ENCODE assay signal across 12 cellular contexts in the genomic region with DNA sequence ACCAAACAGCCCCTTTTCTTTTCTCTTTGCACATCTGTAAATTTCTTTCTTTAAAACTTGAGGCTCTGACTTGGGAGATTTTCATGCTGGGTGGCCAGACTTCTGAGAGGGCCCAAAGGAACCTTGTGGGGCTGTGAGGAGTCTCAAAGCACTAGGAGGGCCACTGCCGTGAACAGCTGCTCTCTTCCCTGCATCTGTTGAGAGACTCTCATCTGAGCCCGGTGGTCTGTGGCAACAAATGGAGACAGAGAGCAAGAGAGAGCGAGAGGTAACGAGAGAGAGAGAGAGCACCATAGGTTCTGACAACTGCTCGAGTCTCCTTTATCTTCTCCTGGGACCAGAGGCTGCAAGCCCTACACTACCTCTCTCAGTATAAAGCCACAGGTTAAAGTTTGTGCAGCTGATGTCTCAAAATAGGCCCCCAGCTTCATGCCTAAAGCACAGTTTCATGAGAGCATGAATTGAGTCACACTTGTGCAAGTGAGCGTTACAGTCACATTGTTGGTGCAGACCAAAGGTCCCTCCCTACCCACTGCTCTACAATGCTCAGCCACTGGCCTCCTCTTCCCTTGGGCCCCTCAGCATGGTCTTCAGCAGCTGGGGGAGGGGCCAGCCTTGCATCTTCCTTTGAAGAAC.
A peak's percentile ranks its signal among the peaks of the same experiment; 100 is the strongest.
DNase-seq lines count a peak whose midpoint lies in the region; ATAC-seq and TF ChIP-seq lines count a peak whose summit lies in the region.
"Had no signal": no experiment of that assay in that cellular context is flagged by ENCODE, and none has a peak within 500 bp of the region (broad histone marks: within the 10 kb centered on the region; RNA-seq: fewer than 3 reads in every experiment).

No MANE protein-coding gene starts in this region.

- H3K27ac ChIP-seq in esophagus muscularis mucosa (replicated peaks in 1 of 4) (no peak overlapping the region), smooth muscle cell (ENCODE audit: low read depth) (peak overlapping the region; percentile 73), WERI-Rb-1 (no peak overlapping the region)

- H3F3A ChIP-seq in smooth muscle cell (ENCODE audit: low read depth): peaks cover 8% of the 10 kb centered on the region

- WGBS in esophagus muscularis mucosa: 99% methylated on average over 6 of the region's 6 CpGs
- WGBS in smooth muscle cell (ENCODE audit: low lambda C conversion rate): 72% methylated on average over 6 of the region's 6 CpGs

- H4K20me1 ChIP-seq in smooth muscle cell (ENCODE audit: low read depth): no peaks in the 10 kb centered on the region

- intact Hi-C loops in esophagus muscularis mucosa (cut with DNase I): loop anchor here (2.0 to 10.0 kb wide), 2 partner anchors 389 to 1295 kb away; no protein-coding TSS in a partner anchor

- ATAC-seq in GM19463 (IDR thresholded peaks at IDR 0.05; ENCODE audit: unreplicated experiment) (peak; percentile 63), HG03066 (IDR thresholded peaks at IDR 0.05; ENCODE audit: low read depth, unreplicated experiment) (peak; percentile 52), GM21390 (IDR thresholded peaks at IDR 0.05; ENCODE audit: unreplicated experiment) (no peak)
- ATAC-seq: naive thymus-derived CD8-positive, alpha-beta T cell had no signal

- DNase-seq in esophagus muscularis mucosa (ENCODE audit: extremely low spot score) (peak; percentile 86), smooth muscle cell (lab: John Stamatoyannopoulos, UW; ENCODE audit: unreplicated experiment) (no peak), WERI-Rb-1 (no peak)
- DNase-seq in activated CD4-positive, CD25-positive, alpha-beta regulatory T cell (lab: John Stamatoyannopoulos, UW): no peak
- DNase-seq: activated CD8-positive, alpha-beta memory T cell treated with anti-CD3 and anti-CD28 coated beads, Interleukin-2, amount 50 U/mL, for 4 hours; CD4-positive, CD25-positive, alpha-beta regulatory T cell; naive thymus-derived CD8-positive, alpha-beta T cell; NCI-H2081 treated with DMSO at 0.1 percent for 48 hours had no signal

- H3K9me3 ChIP-seq in esophagus muscularis mucosa (no peaks in the 10 kb centered on the region), smooth muscle cell (replicated peaks; ENCODE audit: low read depth) (no peaks in the 10 kb centered on the region), WERI-Rb-1 (ENCODE audit: severe bottlenecking) (no peaks in the 10 kb centered on the region)

- no peaks in the 10 kb centered on the region for H3K79me2 ChIP-seq in smooth muscle cell (ENCODE audit: low read depth)

- no peak for TF ChIP-seq POLR2A in esophagus muscularis mucosa (IDR thresholded peaks at IDR 0.05; ENCODE audit: low read depth)

- peak overlapping the region; percentile 7 for H3K9ac ChIP-seq in smooth muscle cell (ENCODE audit: low read depth)

- TF ChIP-seq EP300 in esophagus muscularis mucosa (IDR thresholded peaks at IDR 0.05): no peak

- peak overlapping the region; percentile 87 for H3K4me2 ChIP-seq in smooth muscle cell

- peak overlapping the region; percentile 72 for H2AFZ ChIP-seq in smooth muscle cell (ENCODE audit: low read depth)

- H3K4me1 ChIP-seq in esophagus muscularis mucosa: peaks cover 11 to 23% (median 15%) of the 10 kb centered on the region in 4 donors
- peaks cover 14% of the 10 kb centered on the region for H3K4me1 ChIP-seq in smooth muscle cell (ENCODE audit: low read depth)

- no peak overlapping the region for H3K4me3 ChIP-seq in esophagus muscularis mucosa
- no peak overlapping the region for H3K4me3 ChIP-seq in smooth muscle cell
- no peak overlapping the region for H3K4me3 ChIP-seq in WERI-Rb-1 (ENCODE audit: low read depth, low read length)
- H3K4me3 ChIP-seq: skin epidermis had no signal

- H3K36me3 ChIP-seq in esophagus muscularis mucosa (no peaks in the 10 kb centered on the region), smooth muscle cell (ENCODE audit: low read depth) (no peaks in the 10 kb centered on the region), WERI-Rb-1 (no peaks in the 10 kb centered on the region)

- TF ChIP-seq CTCF in esophagus muscularis mucosa (IDR thresholded peaks at IDR 0.05) (no peak), smooth muscle cell (IDR thresholded peaks at IDR 0.05; ENCODE audit: borderline replicate concordance, insufficient read depth, poor library complexity, severe bottlenecking) (no peak), WERI-Rb-1 (IDR thresholded peaks at IDR 0.05; ENCODE audit: low read depth, low read length) (no peak)

- no peaks in the 10 kb centered on the region for H3K27me3 ChIP-seq in esophagus muscularis mucosa
- H3K27me3 ChIP-seq in smooth muscle cell (ENCODE audit: low read depth): no peaks in the 10 kb centered on the region
- H3K27me3 ChIP-seq in WERI-Rb-1 (ENCODE audit: insufficient read depth, low read depth, severe bottlenecking): no peaks in the 10 kb centered on the region
